16 cellular contexts compared by ENCODE assay signal in the genomic region with DNA sequence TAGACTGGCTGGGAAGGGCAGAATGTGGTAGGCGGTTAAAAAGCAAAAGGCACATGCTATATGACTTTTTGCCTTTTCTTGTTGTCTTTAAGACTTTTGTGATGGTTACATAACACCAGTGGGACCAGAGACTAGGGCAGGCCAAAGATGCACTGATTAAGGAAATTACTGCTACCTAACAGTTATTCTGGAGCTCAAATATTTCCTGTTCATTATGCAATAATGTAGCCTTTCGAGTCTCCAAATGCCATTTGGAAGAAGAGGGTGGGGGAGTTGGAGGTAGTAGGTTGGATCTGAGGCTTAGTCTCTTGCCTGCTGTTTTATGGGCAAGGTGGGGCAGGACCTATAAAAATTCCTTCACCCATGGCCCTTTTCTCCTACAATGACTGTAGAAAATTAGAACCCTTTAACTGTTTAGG. TPM values are rescaled to one million over a fixed set of nuclear protein-coding genes. Genes with fewer than 3 reads are reported as not detected.
"Had no signal": no experiment of that assay in that cellular context is flagged by ENCODE, and none has a peak within 500 bp of the region (broad histone marks: within the 10 kb centered on the region; RNA-seq: fewer than 3 reads in every experiment).

No MANE protein-coding gene starts in this region.

- H3K36me3 ChIP-seq: breast epithelium, prostate gland, right lobe of liver, tibial nerve had no signal

- H3K27ac ChIP-seq: breast epithelium, prostate gland, right lobe of liver, tibial nerve had no signal

- H3K4me3 ChIP-seq: breast epithelium, prostate gland, right lobe of liver, tibial nerve had no signal

- FAIRE-seq: endometrium had no signal

- DNase-seq: activated CD4-positive, alpha-beta memory T cell treated with anti-CD3 and anti-CD28 coated beads for 36 hours; activated CD4-positive, alpha-beta T cell treated with anti-CD3 and anti-CD28 coated beads for 1 hour; activated gamma-delta T cell treated with Interleukin-2 at 50 U/mL for 16 hours; activated naive CD8-positive, alpha-beta T cell treated with anti-CD3 and anti-CD28 coated beads for 36 hours; activated T-cell treated with anti-CD3 and anti-CD28 coated beads, Interleukin-2, amount 50 U/mL, for 48 hours; immature natural killer cell; occipital lobe; right lobe of liver had no signal

- ATAC-seq: esophagus mucosa; left lobe of liver; right lobe of liver; stimulated activated memory B cell treated with anti-CD40 and anti-IgM and Interleukin-4, amounts not matched to agents 10 μg/mL and 1 μg/mL and 100 μg/mL, for 72 hours had no signal

- H3K4me1 ChIP-seq: breast epithelium, prostate gland, tibial nerve had no signal

- H3K27me3 ChIP-seq: breast epithelium, right lobe of liver, tibial nerve had no signal

- H3K9me3 ChIP-seq: prostate gland, right lobe of liver, tibial nerve had no signal

RNA-seq across cellular contexts. Expression of a gene that starts 51.7 kb away (rescaled TPM):
- total RNA-seq: activated CD4-positive, alpha-beta memory T cell treated with anti-CD3 and anti-CD28 coated beads for 36 hours; activated naive CD8-positive, alpha-beta T cell treated with anti-CD3 and anti-CD28 coated beads for 36 hours; esophagus mucosa; left lobe of liver; T-helper 2 cell treated with Interferon-gamma antibody and Interleukin-4, amounts not matched to agents 100 ng/mL and 5 ng/mL, for 36 hours; tibial nerve had no signal
- polyA plus RNA-seq: immature natural killer cell had no signal
